11 cellular contexts compared by ENCODE assay signal in genomic region chr16:23362460-23363317, GRCh38.
DNase-seq lines count a peak whose midpoint lies in the region; ATAC-seq and TF ChIP-seq lines count a peak whose summit lies in the region.
"Had no signal": no experiment of that assay in that cellular context is flagged by ENCODE, and none has a peak within 500 bp of the region (broad histone marks: within the 10 kb centered on the region; RNA-seq: fewer than 3 reads in every experiment).

No MANE protein-coding gene starts in this region.

- ATAC-seq in GM21526 (IDR thresholded peaks at IDR 0.05; ENCODE audit: low FRiP score, unreplicated experiment), result no peak
- ATAC-seq: activated CD4-positive, CD25-positive, alpha-beta regulatory T cell treated with anti-CD3 and anti-CD28 coated beads, Interleukin-2, amount 50 U/mL, for 24 hours; activated naive CD4-positive, alpha-beta T cell treated with anti-CD3 and anti-CD28 coated beads, Interleukin-2, amount 50 U/mL, for 72 hours; effector memory CD8-positive, alpha-beta T cell had no signal

- no peaks in the 10 kb centered on the region for H3K9me3 ChIP-seq in right atrium auricular region
- H3K9me3 ChIP-seq in spleen, result no peaks in the 10 kb centered on the region

- H3K27ac ChIP-seq in right atrium auricular region, result peak overlapping the region; percentile 12 to 48
- H3K27ac ChIP-seq in spleen, result no peak overlapping the region

- H3K4me3 ChIP-seq in LNCaP clone FGC (ENCODE audit: low read depth, low read length) (no peak overlapping the region), right atrium auricular region (no peak overlapping the region), spleen (no peak overlapping the region)

- H3K27me3 ChIP-seq in right atrium auricular region (no peaks in the 10 kb centered on the region), spleen (replicated peaks in 1 of 7) (no peaks in the 10 kb centered on the region)

- peak; percentile 88 for DNase-seq in LNCaP clone FGC (ENCODE audit: low read depth)
- DNase-seq in RPMI7951 (ENCODE audit: low read depth), result peak; percentile 5
- DNase-seq in right atrium auricular region (ENCODE audit: low spot score), result no peak
- DNase-seq in spleen, result peak; percentile 41
- no peak for DNase-seq in NCI-H1694 treated with DMSO at 0.1 percent for 48 hours (lab: John Stamatoyannopoulos, UW)
- no peak for DNase-seq in stimulated activated CD4-positive, alpha-beta T cell treated with anti-CD3 and anti-CD28 coated beads, Interleukin-2, amount 100 ng/mL, for 48 hours
- no peak for DNase-seq in AG08396 (ENCODE audit: low spot score)
- DNase-seq: effector memory CD8-positive, alpha-beta T cell had no signal

- TF ChIP-seq CTCF in LNCaP clone FGC (IDR thresholded peaks at IDR 0.05; ENCODE audit: control insufficient read depth, extremely low read depth, insufficient read depth) (no peak), right atrium auricular region (IDR thresholded peaks at IDR 0.05) (no peak), spleen (IDR thresholded peaks at IDR 0.05 in 8 of 11, conservative IDR thresholded peaks at IDR 0.05 in 3 of 11) (no peak)

- WGBS in spleen, 5 donors, result 79 to 86% (median 79%) methylated on average over 10 to 11 of the region's 11 CpGs

- no peak for TF ChIP-seq POLR2A in spleen (IDR thresholded peaks at IDR 0.05)

- intact Hi-C loops in spleen (cut with DNase I; ENCODE audit: low total_unique reads), result no loop called here

- peaks cover 0 to 6% of the 10 kb centered on the region in 2 donors for H3K4me1 ChIP-seq in right atrium auricular region
- H3K4me1 ChIP-seq in spleen, result no peaks in the 10 kb centered on the region

- H3K36me3 ChIP-seq in right atrium auricular region (no peaks in the 10 kb centered on the region), spleen (no peaks in the 10 kb centered on the region)

Comparison
In these comparisons a context has a peak if more than half of its experiments do, and no peak if none do; other contexts are left out.
1. DNase-seq: peak in LNCaP clone FGC (single experiment), RPMI7951 (single experiment) and spleen (single experiment); none in right atrium auricular region (single experiment), NCI-H1694 treated with DMSO at 0.1 percent for 48 hours (single experiment), stimulated activated CD4-positive, alpha-beta T cell treated with anti-CD3 and anti-CD28 coated beads, Interleukin-2, amount 100 ng/mL, for 48 hours (0 of 2) and AG08396 (single experiment).
2. H3K27ac ChIP-seq: peak in right atrium auricular region (2 of 2); none in spleen (0 of 8).